8 cellular contexts compared by ENCODE assay signal in the genomic region with DNA sequence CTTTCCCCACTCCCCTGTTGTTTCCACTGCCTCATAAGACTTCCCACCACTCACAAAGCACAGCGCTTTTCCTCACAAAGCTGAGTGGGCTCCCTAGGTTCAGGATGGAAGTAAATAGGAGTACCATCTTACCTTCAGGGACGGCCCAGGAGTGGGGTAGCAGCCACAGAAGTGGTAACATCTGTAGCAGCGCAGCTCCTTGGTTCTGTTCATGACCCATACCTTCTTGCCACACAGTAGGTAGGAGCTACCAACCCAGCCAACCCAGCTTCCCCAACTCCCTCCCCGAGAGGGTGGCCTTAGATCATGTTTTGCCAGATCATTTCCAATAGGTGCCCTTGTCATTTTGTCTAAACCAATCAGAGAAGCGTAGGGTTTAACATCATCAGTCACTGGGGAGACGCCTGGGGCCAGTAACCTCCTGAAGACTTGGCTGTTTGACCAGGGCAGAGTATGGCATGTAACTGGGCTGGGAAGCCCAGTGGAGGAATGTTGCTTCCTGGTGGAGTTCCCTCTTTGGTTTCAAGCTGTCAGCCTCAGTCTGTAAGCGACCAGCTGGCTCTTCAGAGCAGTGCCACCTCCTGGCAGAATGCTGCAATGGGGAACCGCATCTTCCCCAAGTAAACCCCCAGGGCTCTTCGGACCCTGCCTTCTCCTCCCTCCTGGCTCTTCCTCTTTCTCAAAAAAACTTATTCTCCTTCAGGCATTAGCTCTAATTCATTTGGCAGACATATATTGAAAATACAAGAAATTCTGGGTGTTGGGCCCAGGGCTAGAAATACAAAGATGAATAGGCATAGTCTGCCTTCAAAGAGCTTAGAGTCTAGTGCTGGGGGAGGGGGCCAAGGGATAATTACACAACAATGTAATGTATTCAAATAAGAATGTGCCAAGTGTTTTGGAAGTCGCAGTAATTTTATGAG. TPM values are rescaled to one million over a fixed set of nuclear protein-coding genes. Genes with fewer than 3 reads are reported as not detected.
DNase-seq lines count a peak whose midpoint lies in the region; ATAC-seq and TF ChIP-seq lines count a peak whose summit lies in the region.

HLA-DMA (minus strand) TSS at position 281 of the 923 bp plus-strand sequence; CDS start at position 220, 61 bp downstream.

- H3K9me2 ChIP-seq in OCI-LY1 (ENCODE audit: low read depth, low read length) = no peaks in the 10 kb centered on the region

- H3K9me3 ChIP-seq in CD8-positive, alpha-beta T cell (ENCODE audit: low read length) = no peaks in the 10 kb centered on the region
- no peaks in the 10 kb centered on the region for H3K9me3 ChIP-seq in OCI-LY1 (ENCODE audit: low read length)
- no peaks in the 10 kb centered on the region for H3K9me3 ChIP-seq in mucosa of rectum (ENCODE audit: control insufficient read depth in 2 of 2, low read length in 2 of 2)

- peaks cover 4% of the 10 kb centered on the region for H3K36me3 Mint-ChIP-seq in CD8-positive, alpha-beta T cell

- peaks cover 55% of the 10 kb centered on the region for H3K4me1 Mint-ChIP-seq in CD8-positive, alpha-beta T cell (ENCODE audit: low read depth)

- peak within 1 kb of the TSS; percentile 62 for H3K9ac ChIP-seq in OCI-LY1 (ENCODE audit: low read length)
- peak within 1 kb of the TSS; percentile 64 to 65 for H3K9ac ChIP-seq in mucosa of rectum (ENCODE audit: low read depth in 1 of 2, low read length in 2 of 2)

- intact Hi-C loops in CD8-positive, alpha-beta T cell (cut with DNase I, micrococcal nuclease) = loop anchor here (1.0 to 5.0 kb wide), 9 partner anchors 12 to 116 kb away; partner anchors contain the start of genes BRD2 (in 2 of the 2), HLA-DMB (in 2 of the 2) and TAP2 (in 1 of the 2)

- no peaks in the 10 kb centered on the region for H3K79me2 ChIP-seq in OCI-LY1 (ENCODE audit: insufficient read depth, low read length)

- no peaks in the 10 kb centered on the region for H3K27me3 Mint-ChIP-seq in CD8-positive, alpha-beta T cell (ENCODE audit: low read depth)

- peak within 1 kb of the TSS; percentile 49 for H3K4me3 ChIP-seq in CD8-positive, alpha-beta T cell (ENCODE audit: low read depth, low read length)
- H3K4me3 ChIP-seq in OCI-LY1 (ENCODE audit: low read depth, low read length, poor library complexity, severe bottlenecking) = peak within 1 kb of the TSS; percentile 60
- peak within 1 kb of the TSS; percentile 59 to 70 for H3K4me3 ChIP-seq in mucosa of rectum (ENCODE audit: low read length in 2 of 2)

- POLR2A ChIA-PET in CD8-positive, alpha-beta T cell (lab: Charles Lee) = interaction anchor here (0.7 to 15.5 kb wide), 21 partner anchors 9 to 296 kb away, joined by 3 to 296 read pairs (median 4); partner anchors contain the start of genes BRD2, HLA-DMB, PSMB9 and TAP1

- no peaks in the 10 kb centered on the region for H3K36me3 ChIP-seq in CD8-positive, alpha-beta T cell (ENCODE audit: insufficient read depth, low read length)
- H3K36me3 ChIP-seq in OCI-LY1 (ENCODE audit: insufficient read depth, low read length) = no peaks in the 10 kb centered on the region
- no peaks in the 10 kb centered on the region for H3K36me3 ChIP-seq in mucosa of rectum (ENCODE audit: control insufficient read depth in 2 of 2, insufficient read depth in 2 of 2, low read length in 2 of 2)

- no peaks in the 10 kb centered on the region for H4K20me1 ChIP-seq in OCI-LY1 (ENCODE audit: insufficient read depth, low read length)

- TF ChIP-seq POLR2A in GM19099 (IDR thresholded peaks at IDR 0.05; ENCODE audit: extremely low read depth, insufficient read length, low read depth) = peak; percentile 99

- peak within 1 kb of the TSS; percentile 82 for H3K4me2 ChIP-seq in OCI-LY1 (ENCODE audit: low read length)

- ATAC-seq in CD8-positive, alpha-beta T cell = peak; percentile 98
- peak; percentile 90 for ATAC-seq in HG03280 (IDR thresholded peaks at IDR 0.05; ENCODE audit: unreplicated experiment)

- peak; percentile 55 to 84 (median 72) for DNase-seq in CD8-positive, alpha-beta T cell
- DNase-seq in activated T-cell treated with anti-CD3 and anti-CD28 coated beads for 48 hours (ENCODE audit: low read depth) = peak; percentile 56
- DNase-seq in epithelial cell of prostate (ENCODE audit: low read depth, low spot score) = peak; percentile 96
- peak; percentile 99 for DNase-seq in stromal cell of bone marrow (ENCODE audit: low read depth)

- H2AFZ ChIP-seq in OCI-LY1 (ENCODE audit: low read length) = no peak within 1 kb of the TSS

- peak; percentile 86 for TF ChIP-seq CTCF in CD8-positive, alpha-beta T cell (IDR thresholded peaks at IDR 0.05)
- peak; percentile 95 for TF ChIP-seq CTCF in OCI-LY1 (IDR thresholded peaks at IDR 0.05; ENCODE audit: low read length)

- H3K9me3 Mint-ChIP-seq in CD8-positive, alpha-beta T cell = no peaks in the 10 kb centered on the region

- H3K4me1 ChIP-seq in CD8-positive, alpha-beta T cell (ENCODE audit: insufficient read depth, low read length) = peaks cover 29% of the 10 kb centered on the region
- H3K4me1 ChIP-seq in OCI-LY1 (ENCODE audit: insufficient read depth, low read length, severe bottlenecking) (peaks cover 70% of the 10 kb centered on the region), mucosa of rectum (ENCODE audit: control insufficient read depth in 2 of 2, insufficient read depth in 2 of 2, low read length in 2 of 2) (peaks cover 7 to 12% of the 10 kb centered on the region in 2 donors)

- H3K27ac ChIP-seq in CD8-positive, alpha-beta T cell (ENCODE audit: low read depth, low read length) = peak within 1 kb of the TSS; percentile 28
- H3K27ac ChIP-seq in OCI-LY1 (ENCODE audit: low read depth, low read length, poor library complexity, severe bottlenecking) = peak within 1 kb of the TSS; percentile 82
- H3K27ac ChIP-seq in epithelial cell of prostate = no peak within 1 kb of the TSS
- H3K27ac ChIP-seq in mucosa of rectum (ENCODE audit: low read depth in 2 of 2, low read length in 2 of 2) = peak within 1 kb of the TSS; percentile 74 to 76

- H3K27ac Mint-ChIP-seq in CD8-positive, alpha-beta T cell = peak within 1 kb of the TSS; percentile 93

- CTCF ChIA-PET in CD8-positive, alpha-beta T cell (lab: Charles Lee) = interaction anchor here (0.6 to 13.5 kb wide), 25 partner anchors 15 to 1427 kb away, joined by 3 to 662 read pairs (median 5); partner anchors contain the start of genes BRD2, HLA-DMB, HLA-DPA1 and PSMB8

- H3F3A ChIP-seq in OCI-LY1 (ENCODE audit: insufficient read depth, low read length) = no peaks in the 10 kb centered on the region

- no peaks in the 10 kb centered on the region for H3K27me3 ChIP-seq in CD8-positive, alpha-beta T cell (ENCODE audit: insufficient read depth, low read length)
- H3K27me3 ChIP-seq in OCI-LY1 (ENCODE audit: insufficient read depth, low read length) (no peaks in the 10 kb centered on the region), mucosa of rectum (ENCODE audit: control insufficient read depth in 2 of 2, insufficient read depth in 2 of 2, low read length in 2 of 2) (no peaks in the 10 kb centered on the region)

- peak within 1 kb of the TSS; percentile 85 for H3K4me3 Mint-ChIP-seq in CD8-positive, alpha-beta T cell

RNA-seq across cellular contexts. Expression of gene HLA-DMA, which starts in this region (rescaled TPM):
- 10 to 100 TPM; 25.9 to 32.3 TPM for total RNA-seq in CD8-positive, alpha-beta T cell
